Comparison of ENCODE assay signal across 17 cellular contexts in the genomic region with DNA sequence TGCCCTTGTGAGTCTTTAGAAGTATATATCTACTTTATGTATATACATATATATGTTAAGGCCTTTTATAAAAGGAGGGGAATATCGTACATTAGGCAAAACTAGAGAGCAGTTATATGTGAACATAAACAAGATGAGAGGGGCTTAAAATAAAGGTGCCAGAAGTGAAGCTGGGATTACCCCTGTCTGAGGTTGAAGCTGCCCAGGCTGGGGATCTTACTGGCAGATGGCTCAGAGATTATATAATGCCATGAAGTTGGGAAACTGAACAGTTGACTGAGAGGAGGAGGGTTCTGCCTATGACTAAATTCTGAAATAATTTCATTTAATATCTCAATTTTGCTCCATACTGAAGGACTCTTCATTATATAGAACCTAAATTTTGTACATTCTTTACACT. TPM values are rescaled to one million over a fixed set of nuclear protein-coding genes. Genes with fewer than 3 reads are reported as not detected.
DNase-seq lines count a peak whose midpoint lies in the region; ATAC-seq and TF ChIP-seq lines count a peak whose summit lies in the region.
"Had no signal": no experiment of that assay in that cellular context is flagged by ENCODE, and none has a peak within 500 bp of the region (broad histone marks: within the 10 kb centered on the region; RNA-seq: fewer than 3 reads in every experiment).

No MANE protein-coding gene starts in this region.

- no peaks in the 10 kb centered on the region for H3K9me3 ChIP-seq in T-helper 17 cell (ENCODE audit: control insufficient read depth, low read length, poor library complexity, severe bottlenecking)
- no peaks in the 10 kb centered on the region for H3K9me3 ChIP-seq in H9 (ENCODE audit: control insufficient read depth, low read depth, low read length)
- H3K9me3 ChIP-seq: BLaER1, Caco-2 had no signal

- H2AFZ ChIP-seq in H9 (ENCODE audit: low read length) = no peak overlapping the region
- H2AFZ ChIP-seq: GM23248 had no signal

- H3K36me3 Mint-ChIP-seq in IgD-negative memory B cell = peaks cover 5% of the 10 kb centered on the region
- H3K36me3 Mint-ChIP-seq in T-helper 17 cell (ENCODE audit: low read depth) = peaks cover 15% of the 10 kb centered on the region
- H3K36me3 Mint-ChIP-seq in H9 (ENCODE audit: insufficient read depth in 1 of 3, low read depth in 3 of 3) = peaks cover 40 to 86% (median 71%) of the 10 kb centered on the region in 3 experiments; a peak in 6 of 7 replicates

- H3K4me1 ChIP-seq in H9 (ENCODE audit: insufficient read depth, low read length) = no peaks in the 10 kb centered on the region

- no peak for TF ChIP-seq CTCF in H9 (conservative IDR thresholded peaks at IDR 0.05)

- H3K9ac ChIP-seq in H9 (ENCODE audit: extremely low read depth, insufficient read length, low read length) = no peak overlapping the region
- H3K9ac ChIP-seq: BLaER1, GM23248 had no signal

- H4K8ac ChIP-seq in H9 (replicated peaks; ENCODE audit: insufficient read length, low read depth, low read length) = no peak overlapping the region

- WGBS in H9 (ENCODE audit: extremely low coverage, insufficient read length, low lambda C conversion rate) = no CpG with 5 or more reads among the region's 1 CpG

- no peak overlapping the region for H3K14ac ChIP-seq in H9 (ENCODE audit: insufficient read depth, low read length)

- H4K20me1 ChIP-seq in H9 (ENCODE audit: control insufficient read depth, insufficient read depth, insufficient read length) = no peaks in the 10 kb centered on the region

- H3K23me2 ChIP-seq in H9 (ENCODE audit: insufficient read length, low read depth, low read length, poor library complexity, severe bottlenecking) = no peaks in the 10 kb centered on the region

- H2AK5ac ChIP-seq in H9 (ENCODE audit: insufficient read length, low read length) = no peak overlapping the region

- H2BK5ac ChIP-seq in H9 (ENCODE audit: insufficient read length, low read length) = no peak overlapping the region

- DNase-seq in D341Med (ENCODE audit: low spot score) (peak; percentile 70), T-helper 17 cell (no peak), G401 (ENCODE audit: low spot score) (no peak), NCI-H1417 treated with DMSO at 0.1 percent for 48 hours (lab: John Stamatoyannopoulos, UW) (no peak), H9 (no peak)
- DNase-seq: Caco-2; CD4-positive, CD25-positive, alpha-beta regulatory T cell; CD8-positive, alpha-beta T cell; DMS53; DMS79 treated with DMSO at 0.1 percent for 48 hours; GM23248; H7 had no signal

- no peaks in the 10 kb centered on the region for H3K79me1 ChIP-seq in H9 (ENCODE audit: insufficient read depth, low read depth, low read length, poor library complexity, severe bottlenecking)

- H3K4me2 ChIP-seq in H9 (ENCODE audit: insufficient read depth, insufficient read length, low read length) = no peak overlapping the region
- H3K4me2 ChIP-seq: BLaER1 had no signal

- H3K56ac ChIP-seq in H9 (ENCODE audit: insufficient read length, low read depth, low read length) = no peak overlapping the region

- peaks cover 11 to 23% (median 20%) of the 10 kb centered on the region in 3 donors for H3K4me1 Mint-ChIP-seq in IgD-negative memory B cell
- H3K4me1 Mint-ChIP-seq in T-helper 17 cell = peaks cover 25% of the 10 kb centered on the region
- H3K4me1 Mint-ChIP-seq in H9 = peaks cover under 1 to 1% of the 10 kb centered on the region in 2 experiments; a peak in 2 of 4 replicates

- H3K4me3 Mint-ChIP-seq in IgD-negative memory B cell (no peak overlapping the region), T-helper 17 cell (no peak overlapping the region), H9 (no peak overlapping the region)
- H3K4me3 Mint-ChIP-seq: B cell; CD4-positive, CD25-positive, alpha-beta regulatory T cell; CD8-positive, alpha-beta T cell had no signal

- H3K27ac Mint-ChIP-seq in IgD-negative memory B cell (peak overlapping the region in 2 of 3 donors; percentile 18 to 37), T-helper 17 cell (peak overlapping the region; percentile 37), H9 (no peak overlapping the region)
- H3K27ac Mint-ChIP-seq: B cell; CD4-positive, CD25-positive, alpha-beta regulatory T cell; CD8-positive, alpha-beta T cell had no signal

- no peak overlapping the region for H2BK20ac ChIP-seq in H9 (ENCODE audit: low read depth, low read length, poor library complexity, severe bottlenecking)

- no peak overlapping the region for H2BK120ac ChIP-seq in H9 (ENCODE audit: low read depth, low read length, poor library complexity, severe bottlenecking)

- no peak overlapping the region for H3T11ph ChIP-seq in H9 (ENCODE audit: low read length)

- H3K9me3 Mint-ChIP-seq in IgD-negative memory B cell (no peaks in the 10 kb centered on the region), H9 (no peaks in the 10 kb centered on the region)
- H3K9me3 Mint-ChIP-seq: CD4-positive, CD25-positive, alpha-beta regulatory T cell; CD8-positive, alpha-beta T cell had no signal

- peaks cover 3% of the 10 kb centered on the region; the same call in 1 of the 2 replicates for H3K79me2 ChIP-seq in H9 (ENCODE audit: insufficient read depth, low read length)

- no peak overlapping the region for H4K5ac ChIP-seq in H9 (ENCODE audit: insufficient read length, low read depth, low read length)

- in situ Hi-C loops in G401 (cut with HindIII; ENCODE audit: low sequenced_read_pairs) = no loop called here

- no peak for ATAC-seq in T-helper 17 cell
- ATAC-seq: CD8-positive, alpha-beta T cell; HCT116 had no signal

- no peak overlapping the region for H4K91ac ChIP-seq in H9 (ENCODE audit: insufficient read length, low read depth, low read length)

- no peak overlapping the region for H2BK12ac ChIP-seq in H9 (ENCODE audit: insufficient read length, low read depth, low read length)

- no peak overlapping the region for H3K23ac ChIP-seq in H9 (ENCODE audit: insufficient read length, low read depth, low read length)

- H3K18ac ChIP-seq in H9 (ENCODE audit: insufficient read length, low read depth, low read length) = no peak overlapping the region

- no peak overlapping the region for H3K27ac ChIP-seq in H9 (ENCODE audit: insufficient read length, low read depth, low read length)
- H3K27ac ChIP-seq: BLaER1, C4-2B, GM23248 had no signal

- no peak overlapping the region for H2BK15ac ChIP-seq in H9 (ENCODE audit: low read depth, low read length)

- H3K27me3 Mint-ChIP-seq in IgD-negative memory B cell = no peaks in the 10 kb centered on the region
- H3K27me3 Mint-ChIP-seq in T-helper 17 cell = no peaks in the 10 kb centered on the region
- no peaks in the 10 kb centered on the region for H3K27me3 Mint-ChIP-seq in H9 (ENCODE audit: low read depth)
- H3K27me3 Mint-ChIP-seq: B cell; CD4-positive, CD25-positive, alpha-beta regulatory T cell had no signal

- H3K27me3 ChIP-seq in H9 (ENCODE audit: insufficient read depth, low read length) = no peaks in the 10 kb centered on the region
- H3K27me3 ChIP-seq: BLaER1 had no signal

- no peak overlapping the region for H3K4ac ChIP-seq in H9 (ENCODE audit: low read depth, low read length)

RNA-seq across cellular contexts. Expression of gene PNO1, which starts 6.0 kb away (rescaled TPM):
- polyA plus RNA-seq in IgD-negative memory B cell = 17.9 TPM
- 10 to 100 TPM; 20.6 to 26.4 TPM for total RNA-seq in T-helper 17 cell
- total RNA-seq in G401 (2014; rRNA removed; shearing (Covaris generic)) = 34.1 and 42.1 TPM in 2 replicates
- 46.4 and 46.5 TPM in 2 replicates for total RNA-seq in H9 (2021)

Comparison
In these comparisons a context has a peak if more than half of its experiments do, and no peak if none do; other contexts are left out.
1. H3K27ac Mint-ChIP-seq: peak in IgD-negative memory B cell (2 of 3) and T-helper 17 cell (single experiment); none in H9 (0 of 3).